In genomic region chr16:85536411-85537330, GRCh38 we compare ENCODE assay signal across 17 cellular contexts.
A peak's percentile ranks its signal among the peaks of the same experiment; 100 is the strongest.
DNase-seq lines count a peak whose midpoint lies in the region; ATAC-seq and TF ChIP-seq lines count a peak whose summit lies in the region.
"Had no signal": no experiment of that assay in that cellular context is flagged by ENCODE, and none has a peak within 500 bp of the region (broad histone marks: within the 10 kb centered on the region; RNA-seq: fewer than 3 reads in every experiment).

No MANE protein-coding gene starts in this region.

- in situ Hi-C loops in transverse colon (cut with MboI; ENCODE audit: low pct_ligation_motif_present in 1 of 4, low pct_unique_long_range_greater_than_20kb in 1 of 4, low sequenced_read_pairs in 3 of 4), result no loop called here

- 55% methylated on average over 30 of the region's 30 CpGs for WGBS in right cardiac atrium
- 73% methylated on average over 30 of the region's 30 CpGs; no CpG with 5 or more reads in 1 of the 2 donors for WGBS in transverse colon (ENCODE audit: low coverage in 1 of 2), 2 donors

- H3K36me3 Mint-ChIP-seq in nephron (ENCODE audit: low read depth), result peaks cover 12% of the 10 kb centered on the region

- H3K9ac ChIP-seq in Loucy (ENCODE audit: low read depth, low read length, poor library complexity, severe bottlenecking), result peak overlapping the region; percentile 54

- peaks cover 7% of the 10 kb centered on the region for H3K27me3 Mint-ChIP-seq in nephron (ENCODE audit: low read depth)
- H3K27me3 Mint-ChIP-seq: activated T-cell treated with anti-CD3 and anti-CD28 coated beads, Interleukin-2, amount 50 U/mL, for 24 hours; naive thymus-derived CD8-positive, alpha-beta T cell had no signal

- peaks cover 49% of the 10 kb centered on the region for H3K4me1 Mint-ChIP-seq in nephron

- H3K9me3 ChIP-seq in Loucy (ENCODE audit: insufficient read depth, low read depth, low read length), result peaks cover 12% of the 10 kb centered on the region; the same call in 1 of the 2 replicates
- no peaks in the 10 kb centered on the region for H3K9me3 ChIP-seq in right cardiac atrium (ENCODE audit: control insufficient read depth, low read length)
- no peaks in the 10 kb centered on the region for H3K9me3 ChIP-seq in transverse colon

- no peaks in the 10 kb centered on the region for H3K27me3 ChIP-seq in Loucy (ENCODE audit: insufficient read depth, low read length, poor library complexity, severe bottlenecking)
- no peaks in the 10 kb centered on the region for H3K27me3 ChIP-seq in right cardiac atrium (ENCODE audit: control insufficient read depth, insufficient read depth)
- H3K27me3 ChIP-seq in transverse colon, result no peaks in the 10 kb centered on the region

- intact Hi-C loops in right cardiac atrium (cut with DNase I) (no loop called here), transverse colon (cut with DNase I; ENCODE audit: low total_unique reads) (no loop called here)

- peak; percentile 47 to 55 for ATAC-seq in right cardiac atrium
- no peak for ATAC-seq in SK-N-SH treated with all-trans-retinoic acid at 6 μM for 48 hours
- ATAC-seq: naive thymus-derived CD8-positive, alpha-beta T cell had no signal

- peaks cover 4% of the 10 kb centered on the region; the same call in 1 of the 2 replicates for H3K36me3 ChIP-seq in Loucy (ENCODE audit: insufficient read depth, low read length)
- H3K36me3 ChIP-seq in transverse colon, result no peaks in the 10 kb centered on the region

- peak overlapping the region; percentile 61 for H3K4me2 ChIP-seq in Loucy (ENCODE audit: low read depth, low read length, poor library complexity, severe bottlenecking)

- peak overlapping the region in 1 of 3 experiments; percentile 40 for H3K4me3 Mint-ChIP-seq in nephron
- H3K4me3 Mint-ChIP-seq: activated T-cell treated with anti-CD3 and anti-CD28 coated beads, Interleukin-2, amount 50 U/mL, for 24 hours had no signal

- peak in 1 of 3 donors; percentile 70 for DNase-seq in right cardiac atrium
- no peak for DNase-seq in transverse colon
- DNase-seq in NOMO-1 (lab: John Stamatoyannopoulos, UW; ENCODE audit: unreplicated experiment in 2 of 2), result no peak
- DNase-seq in DMS153 (lab: John Stamatoyannopoulos, UW), result no peak
- no peak for DNase-seq in COLO668 (lab: John Stamatoyannopoulos, UW; ENCODE audit: unreplicated experiment)
- DNase-seq: activated CD4-positive, alpha-beta T cell treated with anti-CD3 and anti-CD28 coated beads, Interleukin-2, amount 50 U/mL, for 1 hour; activated T-cell treated with anti-CD3 and anti-CD28 coated beads, Interleukin-2, amount 50 U/mL, for 24 hours; cerebellar nuclear complex; glutamatergic neuron; naive thymus-derived CD8-positive, alpha-beta T cell; stimulated activated naive CD4-positive, alpha-beta T cell treated with Interleukin-2 at 50 U/mL for 16 hours; T1000 had no signal

- H3K4me3 ChIP-seq in Loucy (ENCODE audit: low read length, poor library complexity, severe bottlenecking) (peak overlapping the region; percentile 30), right cardiac atrium (ENCODE audit: low read length) (no peak overlapping the region), transverse colon (no peak overlapping the region)
- H3K4me3 ChIP-seq: skin epidermis had no signal

- no peak overlapping the region for H3K27ac ChIP-seq in right cardiac atrium (ENCODE audit: low read length)
- H3K27ac ChIP-seq in transverse colon, result peak overlapping the region; percentile 67 to 78 (median 75)
- H3K27ac ChIP-seq: C4-2B had no signal

- TF ChIP-seq CTCF in Loucy (conservative IDR thresholded peaks at IDR 0.05; ENCODE audit: low read length) (no peak), nephron (IDR thresholded peaks at IDR 0.05; ENCODE audit: unreplicated experiment in 3 of 3) (no peak), transverse colon (IDR thresholded peaks at IDR 0.05) (no peak)

- H3F3A ChIP-seq in Loucy (ENCODE audit: low read depth), result no peaks in the 10 kb centered on the region; the same call in 1 of the 2 replicates

- no peaks in the 10 kb centered on the region for H3K9me3 Mint-ChIP-seq in nephron

- peak overlapping the region; percentile 86 to 96 (median 86) for H3K27ac Mint-ChIP-seq in nephron
- H3K27ac Mint-ChIP-seq: activated T-cell treated with anti-CD3 and anti-CD28 coated beads, Interleukin-2, amount 50 U/mL, for 24 hours had no signal

- no peak for TF ChIP-seq POLR2A in transverse colon (IDR thresholded peaks at IDR 0.05)

- no peak overlapping the region for H2AFZ ChIP-seq in Loucy (ENCODE audit: low read length)

- H3K4me1 ChIP-seq in Loucy (ENCODE audit: insufficient read depth, low read length, poor library complexity, severe bottlenecking) (peaks cover 34% of the 10 kb centered on the region), right cardiac atrium (ENCODE audit: control insufficient read depth, insufficient read depth, low read length) (peaks cover 19% of the 10 kb centered on the region), transverse colon (peaks cover 15 to 34% (median 26%) of the 10 kb centered on the region in 4 donors)

- no peak for TF ChIP-seq EP300 in transverse colon (IDR thresholded peaks at IDR 0.05; ENCODE audit: low read depth)

- no peaks in the 10 kb centered on the region for H4K20me1 ChIP-seq in Loucy (ENCODE audit: insufficient read depth, low read length, poor library complexity, severe bottlenecking)

- H3K79me2 ChIP-seq in Loucy (ENCODE audit: insufficient read depth, low read length), result peaks cover 6% of the 10 kb centered on the region; the same call in 1 of the 2 replicates

- H3K9me2 ChIP-seq in Loucy (replicated peaks; ENCODE audit: low read depth, low read length), result no peaks in the 10 kb centered on the region

TF ChIP-seq in SK-N-SH treated with all-trans-retinoic acid at 6 μM for 48 hours, 23 proteins besides CTCF, POLR2A, EP300 and RAD21:
- TF ChIP-seq PPARA (CRISPR knock-in tag; IDR thresholded peaks at IDR 0.05; ENCODE audit: borderline replicate concordance), result no peak
- TF ChIP-seq ZNF70 (CRISPR knock-in tag; IDR thresholded peaks at IDR 0.05), result no peak
- TF ChIP-seq OSR1 (CRISPR knock-in tag; IDR thresholded peaks at IDR 0.05), result no peak
- no peak for TF ChIP-seq CREB5 (CRISPR knock-in tag; IDR thresholded peaks at IDR 0.05; ENCODE audit: low read depth)
- TF ChIP-seq GLIS3 (CRISPR knock-in tag; IDR thresholded peaks at IDR 0.05), result no peak
- TF ChIP-seq ESRRG (CRISPR knock-in tag; IDR thresholded peaks at IDR 0.05), result no peak
- no peak for TF ChIP-seq POU6F1 (CRISPR knock-in tag; IDR thresholded peaks at IDR 0.05; ENCODE audit: borderline replicate concordance, low read depth)
- no peak for TF ChIP-seq TCF4 (CRISPR knock-in tag; IDR thresholded peaks at IDR 0.05; ENCODE audit: borderline replicate concordance)
- no peak for TF ChIP-seq BACH2 (CRISPR knock-in tag; IDR thresholded peaks at IDR 0.05; ENCODE audit: borderline replicate concordance)
- no peak for TF ChIP-seq TOX (CRISPR knock-in tag; IDR thresholded peaks at IDR 0.05; ENCODE audit: borderline replicate concordance)
- TF ChIP-seq ISL1 (CRISPR knock-in tag; IDR thresholded peaks at IDR 0.05), result no peak
